ENCODE assay signal across 8 cellular contexts in genomic region chr5:150286820-150287219, GRCh38. TPM values are rescaled to one million over a fixed set of nuclear protein-coding genes. Genes with fewer than 3 reads are reported as not detected.
DNase-seq lines count a peak whose midpoint lies in the region; ATAC-seq, FAIRE-seq and TF ChIP-seq lines count a peak whose summit lies in the region.

No MANE protein-coding gene starts in this region.

- in situ Hi-C loops in astrocyte of the cerebellum (cut with HindIII; ENCODE audit: low sequenced_read_pairs) = no loop called here

- peak; percentile 7 for TF ChIP-seq CTCF in D721Med (IDR thresholded peaks at IDR 0.05; ENCODE audit: insufficient read depth, missing control alignments)
- peak; percentile 36 for TF ChIP-seq CTCF in astrocyte of the cerebellum (IDR thresholded peaks at IDR 0.05; ENCODE audit: low read depth, low read length, missing control alignments)

- no peak overlapping the region for H3K4me3 ChIP-seq in astrocyte of the cerebellum (ENCODE audit: low read depth, low read length)

- DNase-seq in D721Med (ENCODE audit: insufficient read length, low spot score) (no peak), astrocyte of the cerebellum (ENCODE audit: low read depth) (no peak), left lobe of liver (ENCODE audit: low spot score) (no peak), GM12892 (ENCODE audit: insufficient read length) (no peak), cerebellum (ENCODE audit: low spot score) (no peak), NCI-H526 treated with DMSO at 0.1 percent for 48 hours (lab: John Stamatoyannopoulos, UW) (no peak)

- FAIRE-seq in D721Med (lab: Jason Lieb, UNC) (no peak), GM12892 (lab: Jason Lieb, UNC) (no peak)

- ATAC-seq in HG02610 (IDR thresholded peaks at IDR 0.05; ENCODE audit: unreplicated experiment) = peak; percentile 41
- ATAC-seq in left lobe of liver = peak; percentile 90
- ATAC-seq in activated CD4-positive, CD25-positive, alpha-beta regulatory T cell treated with anti-CD3 and anti-CD28 coated beads, Interleukin-2, amount 50 U/mL, for 24 hours = no peak

- no peak for TF ChIP-seq POLR2A in GM12892 (IDR thresholded peaks at IDR 0.05; ENCODE audit: low read depth, low read length)

RNA-seq across cellular contexts. Expression of gene CAMK2A, which starts 2.8 kb away (rescaled TPM):
- total RNA-seq in left lobe of liver (not detected), cerebellum (7.5 TPM)
- not detected for polyA plus RNA-seq in GM12892 (2012; ENCODE audit: missing spikeins)

RNA-seq across cellular contexts. Expression of gene ARSI, which starts 15.9 kb away (rescaled TPM):
- total RNA-seq in left lobe of liver = 0.43 TPM
- not detected for polyA plus RNA-seq in GM12892 (2012; ENCODE audit: missing spikeins)
- 1.4 TPM for total RNA-seq in cerebellum

Comparison
In these comparisons a context has a peak if more than half of its experiments do, and no peak if none do; other contexts are left out.
1. ATAC-seq: peak in HG02610 (single experiment) and left lobe of liver (single experiment); none in activated CD4-positive, CD25-positive, alpha-beta regulatory T cell treated with anti-CD3 and anti-CD28 coated beads, Interleukin-2, amount 50 U/mL, for 24 hours (0 of 2).